10 cellular contexts compared by ENCODE assay signal in genomic region chr2:79393806-79394484, GRCh38.
DNase-seq lines count a peak whose midpoint lies in the region; ATAC-seq and TF ChIP-seq lines count a peak whose summit lies in the region.
"Had no signal": no experiment of that assay in that cellular context is flagged by ENCODE, and none has a peak within 500 bp of the region (broad histone marks: within the 10 kb centered on the region; RNA-seq: fewer than 3 reads in every experiment).

No MANE protein-coding gene starts in this region.

- H4K91ac ChIP-seq in neuronal stem cell (ENCODE audit: low read depth, low read length, poor library complexity), result no peak overlapping the region

- no peaks in the 10 kb centered on the region for H3K36me3 ChIP-seq in neuronal stem cell (replicated peaks in 1 of 2; ENCODE audit: control insufficient read depth in 2 of 2, insufficient read depth in 2 of 2, low read length in 2 of 2)

- H3K14ac ChIP-seq in neuronal stem cell (ENCODE audit: low read length), result no peak overlapping the region

- H3K27ac Mint-ChIP-seq in HFFc6, result no peak overlapping the region
- no peak overlapping the region for H3K27ac Mint-ChIP-seq in activated T-cell treated with anti-CD3 and anti-CD28 coated beads, Interleukin-2, amount 50 U/mL, for 24 hours
- H3K27ac Mint-ChIP-seq: CD8-positive, alpha-beta T cell had no signal

- H3K4me3 ChIP-seq in neuronal stem cell (ENCODE audit: low read length in 2 of 2), result no peak overlapping the region

- no peak overlapping the region for H2AFZ ChIP-seq in neuronal stem cell (ENCODE audit: low read length)

- no peak overlapping the region for H2BK12ac ChIP-seq in neuronal stem cell (ENCODE audit: low read length)

- no peak overlapping the region for H3K4me3 Mint-ChIP-seq in HFFc6
- no peak overlapping the region for H3K4me3 Mint-ChIP-seq in activated T-cell treated with anti-CD3 and anti-CD28 coated beads, Interleukin-2, amount 50 U/mL, for 24 hours
- H3K4me3 Mint-ChIP-seq: CD8-positive, alpha-beta T cell had no signal

- no peak overlapping the region for H2BK120ac ChIP-seq in neuronal stem cell (ENCODE audit: low read depth, low read length)

- peak overlapping the region; percentile 38 for H3K4me2 ChIP-seq in neuronal stem cell (ENCODE audit: insufficient read depth, low read length, poor library complexity, severe bottlenecking)

- H3K4me1 ChIP-seq in neuronal stem cell (ENCODE audit: control insufficient read depth in 2 of 2, insufficient read depth in 1 of 2, low read depth in 1 of 2, low read length in 2 of 2), result peaks cover 11 to 12% of the 10 kb centered on the region in 2 donors

- TF ChIP-seq CTCF in HFFc6 (IDR thresholded peaks at IDR 0.05), result no peak

- H3K9me3 Mint-ChIP-seq in HFFc6, result peaks cover 41% of the 10 kb centered on the region
- peaks cover 26% of the 10 kb centered on the region for H3K9me3 Mint-ChIP-seq in activated T-cell treated with anti-CD3 and anti-CD28 coated beads, Interleukin-2, amount 50 U/mL, for 24 hours

- no peaks in the 10 kb centered on the region for H3K9me3 ChIP-seq in neuronal stem cell (replicated peaks in 1 of 2; ENCODE audit: control insufficient read depth in 2 of 2, insufficient read depth in 1 of 2, low read depth in 1 of 2, low read length in 2 of 2)

- H3K79me1 ChIP-seq in neuronal stem cell (ENCODE audit: low read depth, low read length), result no peaks in the 10 kb centered on the region

- peak overlapping the region; percentile 74 for H3K27ac ChIP-seq in neuronal stem cell (replicated peaks; ENCODE audit: low read length)

- H2BK5ac ChIP-seq in neuronal stem cell (ENCODE audit: low read length), result no peak overlapping the region

- no peak overlapping the region for H2AK5ac ChIP-seq in neuronal stem cell (ENCODE audit: low read depth, low read length)

- H2BK15ac ChIP-seq in neuronal stem cell (ENCODE audit: low read length), result no peak overlapping the region

- WGBS in neuronal stem cell (ENCODE audit: extremely low coverage in 2 of 2, insufficient read length in 2 of 2, insufficient replicate concordance in 1 of 2), 2 donors, result no CpG with 5 or more reads among the region's 9 CpGs

- no peak overlapping the region for H3K23ac ChIP-seq in neuronal stem cell (ENCODE audit: low read depth, low read length, poor library complexity)

- H3K4ac ChIP-seq in neuronal stem cell (ENCODE audit: low read length), result no peak overlapping the region

- ATAC-seq in GM19463 (IDR thresholded peaks at IDR 0.05; ENCODE audit: unreplicated experiment), result no peak
- ATAC-seq: CD8-positive, alpha-beta T cell had no signal

- H3K4me1 Mint-ChIP-seq in HFFc6 (ENCODE audit: low read depth), result no peaks in the 10 kb centered on the region
- no peaks in the 10 kb centered on the region for H3K4me1 Mint-ChIP-seq in activated T-cell treated with anti-CD3 and anti-CD28 coated beads, Interleukin-2, amount 50 U/mL, for 24 hours (ENCODE audit: low read depth)

- DNase-seq in HK-2 (ENCODE audit: unreplicated experiment), result peak; percentile 8
- peak; percentile 94 for DNase-seq in NCI-H748 (lab: John Stamatoyannopoulos, UW; ENCODE audit: unreplicated experiment)
- peak; percentile 11 for DNase-seq in foreskin melanocyte
- DNase-seq in neuronal stem cell (ENCODE audit: low spot score), result peak; percentile 90
- DNase-seq in HFFc6, result no peak
- DNase-seq in activated naive CD4-positive, alpha-beta T cell treated with anti-CD3 and anti-CD28 coated beads, Interleukin-2, amount 50 U/mL, for 16 hours, result no peak
- no peak for DNase-seq in activated T-cell treated with anti-CD3 and anti-CD28 coated beads, Interleukin-2, amount 50 U/mL, for 24 hours
- DNase-seq: CD8-positive, alpha-beta T cell; NCI-H2171 had no signal

- no peak overlapping the region for H4K8ac ChIP-seq in neuronal stem cell (ENCODE audit: low read depth, low read length)

- H3K27me3 ChIP-seq in neuronal stem cell (ENCODE audit: control insufficient read depth in 3 of 3, insufficient read depth in 3 of 3, low read depth in 1 of 3, low read length in 3 of 3), result peaks cover 0 to 3% (median 0%) of the 10 kb centered on the region in 3 experiments

- H3K27me3 Mint-ChIP-seq in HFFc6 (ENCODE audit: insufficient read depth), result no peaks in the 10 kb centered on the region
- H3K27me3 Mint-ChIP-seq in activated T-cell treated with anti-CD3 and anti-CD28 coated beads, Interleukin-2, amount 50 U/mL, for 24 hours, result no peaks in the 10 kb centered on the region

- no peak overlapping the region for H3K18ac ChIP-seq in neuronal stem cell (ENCODE audit: low read length)

- H3K9ac ChIP-seq in neuronal stem cell (ENCODE audit: low read depth, low read length, poor library complexity), result no peak overlapping the region

- H3K36me3 Mint-ChIP-seq in HFFc6 (ENCODE audit: low read depth), result no peaks in the 10 kb centered on the region
- H3K36me3 Mint-ChIP-seq in activated T-cell treated with anti-CD3 and anti-CD28 coated beads, Interleukin-2, amount 50 U/mL, for 24 hours (ENCODE audit: low read depth), result no peaks in the 10 kb centered on the region
- H3K36me3 Mint-ChIP-seq: CD8-positive, alpha-beta T cell had no signal

Comparison
In these comparisons a context has a peak if more than half of its experiments do, and no peak if none do; other contexts are left out.
1. DNase-seq: peak in HK-2 (single experiment), NCI-H748 (single experiment), foreskin melanocyte (single experiment) and neuronal stem cell (single experiment); none in HFFc6 (single experiment), activated naive CD4-positive, alpha-beta T cell treated with anti-CD3 and anti-CD28 coated beads, Interleukin-2, amount 50 U/mL, for 16 hours (single experiment) and activated T-cell treated with anti-CD3 and anti-CD28 coated beads, Interleukin-2, amount 50 U/mL, for 24 hours (single experiment).